Comparison of ENCODE assay signal across 1 cellular context in genomic region chr17:63832455-63832854, GRCh38.
TF ChIP-seq lines count a peak whose summit lies in the region.

No MANE protein-coding gene starts in this region.

TF ChIP-seq in HepG2, 621 proteins besides CTCF, POLR2A, EP300 and RAD21:
- TF ChIP-seq MLLT10 (CRISPR knock-in tag; IDR thresholded peaks at IDR 0.05) (no peak), NFIB (CRISPR knock-in tag; IDR thresholded peaks at IDR 0.05; ENCODE audit: borderline replicate concordance) (0 out of 2 replicates have a peak, but pooled peaks have one; percentile 13), ZNF331 (CRISPR knock-in tag; IDR thresholded peaks at IDR 0.05) (peak; percentile 34; the same call in 1 of the 2 replicates), POLR2G (IDR thresholded peaks at IDR 0.05; ENCODE audit: low read depth, low read length) (0 out of 2 replicates have a peak, but pooled peaks have one; percentile 34)
